ENCODE assay signal across 8 cellular contexts in genomic region chrX:94058728-94059382, GRCh38.
DNase-seq lines count a peak whose midpoint lies in the region; ATAC-seq, FAIRE-seq and TF ChIP-seq lines count a peak whose summit lies in the region.

No MANE protein-coding gene starts in this region.

- TF ChIP-seq CTCF in A673 (conservative IDR thresholded peaks at IDR 0.05; ENCODE audit: low read depth, low read length) (peak; percentile 62), GM20000 (IDR thresholded peaks at IDR 0.05; ENCODE audit: extremely low read depth, missing control alignments) (no peak), RWPE1 (conservative IDR thresholded peaks at IDR 0.05; ENCODE audit: low read depth) (peak; percentile 39; the same call in 1 of the 2 replicates), glutamatergic neuron (IDR thresholded peaks at IDR 0.05; ENCODE audit: partially characterized antibody, unreplicated experiment) (peak; percentile 59)

- no peaks in the 10 kb centered on the region for H3K9me3 ChIP-seq in A673 (ENCODE audit: low read depth, low read length, poor library complexity, severe bottlenecking)
- H3K9me3 ChIP-seq in CD8-positive, alpha-beta memory T cell (ENCODE audit: low read length) = no peaks in the 10 kb centered on the region

- no peaks in the 10 kb centered on the region for H3K27me3 Mint-ChIP-seq in glutamatergic neuron (ENCODE audit: unreplicated experiment)
- H3K27me3 Mint-ChIP-seq in CD8-positive, alpha-beta memory T cell = no peaks in the 10 kb centered on the region

- POLR2A ChIA-PET in A673 (lab: Charles Lee; ENCODE audit: low non-redundant PET) (no interaction called here), RWPE1 (lab: Yijun Ruan, JAX; ENCODE audit: low non-redundant PET) (no interaction called here)
- POLR2A ChIA-PET in CD8-positive, alpha-beta memory T cell (lab: Charles Lee) = no interaction called here

- H3K4me3 Mint-ChIP-seq in glutamatergic neuron (ENCODE audit: unreplicated experiment) = no peak overlapping the region
- no peak overlapping the region for H3K4me3 Mint-ChIP-seq in CD8-positive, alpha-beta memory T cell

- H3K27me3 ChIP-seq in A673 (replicated peaks; ENCODE audit: insufficient read depth, low read depth, low read length, poor library complexity) = no peaks in the 10 kb centered on the region
- H3K27me3 ChIP-seq in CD8-positive, alpha-beta memory T cell (ENCODE audit: insufficient read depth, low read length, poor library complexity, severe bottlenecking) = no peaks in the 10 kb centered on the region

- H3K27ac Mint-ChIP-seq in glutamatergic neuron (ENCODE audit: unreplicated experiment) = no peak overlapping the region
- H3K27ac Mint-ChIP-seq in CD8-positive, alpha-beta memory T cell = no peak overlapping the region

- intact Hi-C loops in A673 (cut with micrococcal nuclease; ENCODE audit: unreplicated experiment) = loop anchor here (2.0 kb wide), 1 partner anchor 184 kb away; no protein-coding TSS in a partner anchor

- no peaks in the 10 kb centered on the region for H3K4me1 ChIP-seq in A673 (ENCODE audit: insufficient read depth, low read length, poor library complexity, severe bottlenecking)
- no peaks in the 10 kb centered on the region for H3K4me1 ChIP-seq in CD8-positive, alpha-beta memory T cell (ENCODE audit: insufficient read depth, low read length)

- CTCF ChIA-PET in A673 (lab: Charles Lee) = no interaction called here
- CTCF ChIA-PET in RWPE1 (lab: Yijun Ruan, JAX) = no interaction called here
- CTCF ChIA-PET in CD8-positive, alpha-beta memory T cell (lab: Charles Lee) = no interaction called here

- H3K36me3 ChIP-seq in A673 (ENCODE audit: insufficient read depth, low read length, poor library complexity, severe bottlenecking) = no peaks in the 10 kb centered on the region
- H3K36me3 ChIP-seq in CD8-positive, alpha-beta memory T cell (ENCODE audit: insufficient read depth, low read length) = no peaks in the 10 kb centered on the region

- H3K27ac ChIP-seq in A673 (ENCODE audit: low read depth, low read length, poor library complexity, severe bottlenecking) (no peak overlapping the region), RWPE1 (no peak overlapping the region)
- H3K27ac ChIP-seq in CD8-positive, alpha-beta memory T cell (ENCODE audit: low read depth, low read length) = no peak overlapping the region

- no peaks in the 10 kb centered on the region for H3K4me1 Mint-ChIP-seq in glutamatergic neuron (ENCODE audit: low read depth, unreplicated experiment)
- H3K4me1 Mint-ChIP-seq in CD8-positive, alpha-beta memory T cell = no peaks in the 10 kb centered on the region

- H3K36me3 Mint-ChIP-seq in glutamatergic neuron (ENCODE audit: unreplicated experiment) = no peaks in the 10 kb centered on the region
- no peaks in the 10 kb centered on the region for H3K36me3 Mint-ChIP-seq in CD8-positive, alpha-beta memory T cell

- no peak for TF ChIP-seq POLR2A in GM12892 (IDR thresholded peaks at IDR 0.05; ENCODE audit: low read depth, low read length)

- H3K4me3 ChIP-seq in A673 (ENCODE audit: low read depth, low read length, poor library complexity, severe bottlenecking) = no peak overlapping the region
- H3K4me3 ChIP-seq in CD8-positive, alpha-beta memory T cell (ENCODE audit: low read length) = no peak overlapping the region

- ATAC-seq in HG02840 (IDR thresholded peaks at IDR 0.05; ENCODE audit: low FRiP score, unreplicated experiment) = no peak
- ATAC-seq in HG03139 (IDR thresholded peaks at IDR 0.05; ENCODE audit: unreplicated experiment) = no peak

- FAIRE-seq in GM12892 (lab: Jason Lieb, UNC) = no peak

- DNase-seq in A673 (ENCODE audit: low spot score) = peak; percentile 22
- DNase-seq in GM20000 (ENCODE audit: low spot score) = peak; percentile 2
- peak; percentile 3 for DNase-seq in RWPE1 (ENCODE audit: low spot score)
- DNase-seq in glutamatergic neuron = no peak
- DNase-seq in GM12892 (ENCODE audit: insufficient read length) = no peak
- DNase-seq in CD8-positive, alpha-beta memory T cell = no peak

- no peaks in the 10 kb centered on the region for H3K9me3 Mint-ChIP-seq in glutamatergic neuron (ENCODE audit: unreplicated experiment)
- peaks cover 0 to 8% (median 4%) of the 10 kb centered on the region in 5 donors for H3K9me3 Mint-ChIP-seq in CD8-positive, alpha-beta memory T cell

- BruUV-seq in A673 (replicated peaks; lab: Mats Ljungman, UMichigan) = no TSS peak

Comparison
In these comparisons a context has a peak if more than half of its experiments do, and no peak if none do; other contexts are left out.
1. DNase-seq: peak in A673 (single experiment), GM20000 (single experiment) and RWPE1 (single experiment); none in glutamatergic neuron (single experiment), GM12892 (single experiment) and CD8-positive, alpha-beta memory T cell (0 of 5).